Comparison of ENCODE assay signal across 34 cellular contexts in the genomic region with DNA sequence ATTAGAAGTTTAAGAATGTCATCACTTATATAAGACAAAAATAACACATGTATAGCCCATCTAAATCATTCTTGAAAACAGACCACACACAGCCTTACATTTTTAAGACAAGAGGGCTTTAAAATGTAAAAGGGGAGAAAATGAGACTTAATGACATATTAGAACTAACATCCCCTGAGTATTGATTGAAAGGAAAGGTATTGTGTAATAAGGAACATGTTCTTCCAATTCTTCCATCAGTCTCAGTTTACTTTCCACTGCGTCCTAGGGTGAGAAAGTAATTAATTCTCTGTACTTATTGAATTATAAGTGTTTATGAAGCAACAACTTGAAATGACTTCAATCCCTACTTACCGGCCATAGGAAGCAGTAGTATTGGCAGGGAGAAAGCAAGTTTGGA.
"Had no signal": no experiment of that assay in that cellular context is flagged by ENCODE, and none has a peak within 500 bp of the region (broad histone marks: within the 10 kb centered on the region; RNA-seq: fewer than 3 reads in every experiment).

No MANE protein-coding gene starts in this region.

- H3K4me1 ChIP-seq: adrenal gland had no signal

- H3K9me3 ChIP-seq: adrenal gland, ascending aorta had no signal

- H3K27ac ChIP-seq: adrenal gland, ascending aorta, cardiac muscle cell, VCaP had no signal

- FAIRE-seq: bronchial epithelial cell had no signal

- H3K27me3 ChIP-seq: adrenal gland, ascending aorta, cardiac muscle cell had no signal

- H3K4me3 ChIP-seq: adrenal gland, ascending aorta, cardiac muscle cell had no signal

- DNase-seq: activated CD4-positive, alpha-beta memory T cell treated with anti-CD3 and anti-CD28 coated beads for 36 hours; activated CD4-positive, alpha-beta T cell treated with anti-CD3 and anti-CD28 coated beads for 1 hour; activated CD4-positive, alpha-beta T cell treated with anti-CD3 and anti-CD28 coated beads for 36 hours; activated CD4-positive, alpha-beta T cell treated with anti-CD3 and anti-CD28 coated beads, Interleukin-2, amount 10 ng/mL, durations not matched to agents 24 days and 14 days; activated CD4-positive, alpha-beta T cell treated with anti-CD3 and anti-CD28 coated beads, Interleukin-2, amount 50 U/mL, for 1 hour; activated CD4-positive, alpha-beta T cell treated with anti-CD3 and anti-CD28 coated beads, Interleukin-2, amount 50 U/mL, for 4 hours; activated CD4-positive, CD25-positive, alpha-beta regulatory T cell; activated CD8-positive, alpha-beta memory T cell treated with anti-CD3 and anti-CD28 coated beads, Interleukin-2, amount 50 U/mL, for 4 hours; activated CD8-positive, alpha-beta T cell treated with anti-CD3 and anti-CD28 coated beads for 36 hours; activated effector memory CD4-positive, alpha-beta T cell treated with anti-CD3 and anti-CD28 coated beads, Interleukin-2, amount 50 U/mL, for 16 hours; activated gamma-delta T cell treated with Interleukin-2 at 50 U/mL for 16 hours; activated naive CD4-positive, alpha-beta T cell; activated naive CD4-positive, alpha-beta T cell treated with anti-CD3 and anti-CD28 coated beads for 36 hours; activated naive CD4-positive, alpha-beta T cell treated with anti-CD3 and anti-CD28 coated beads, Interleukin-2, amount 50 U/mL, for 16 hours; activated naive CD8-positive, alpha-beta T cell treated with anti-CD3 and anti-CD28 coated beads for 36 hours; activated T-cell treated with anti-CD3 and anti-CD28 coated beads for 4 hours; activated T-cell treated with anti-CD3 and anti-CD28 coated beads, Interleukin-2, amount 50 U/mL, for 1 hour; activated T-cell treated with anti-CD3 and anti-CD28 coated beads, Interleukin-2, amount 50 U/mL, for 4 hours; activated T-cell treated with anti-CD3 and anti-CD28 coated beads, Interleukin-2, amount 50 U/mL, for 72 hours; adrenal gland; amniotic stem cell; caudate nucleus; cerebellar nuclear complex; T-helper 1 cell; T-helper 2 cell; T-helper 9 cell had no signal

- H3K36me3 ChIP-seq: adrenal gland, ascending aorta, cardiac muscle cell had no signal

- ATAC-seq: activated CD4-positive, alpha-beta T cell treated with anti-CD3 and anti-CD28 coated beads for 36 hours; activated CD4-positive, CD25-positive, alpha-beta regulatory T cell treated with anti-CD3 and anti-CD28 coated beads, Interleukin-2, amount 50 U/mL, for 24 hours; activated CD8-positive, alpha-beta T cell treated with anti-CD3 and anti-CD28 coated beads for 36 hours; activated naive CD4-positive, alpha-beta T cell treated with anti-CD3 and anti-CD28 coated beads, Interleukin-2, amount 50 U/mL, for 72 hours; activated T-cell treated with anti-CD3 and anti-CD28 coated beads, Interleukin-2, amount 50 U/mL, for 4 hours; activated T-cell treated with anti-CD3 and anti-CD28 coated beads, Interleukin-2, amount 50 U/mL, for 72 hours; activated T-helper 17 cell treated with anti-CD3 and anti-CD28 coated beads, Interleukin-2, amount 50 U/mL, for 72 hours; WTC11 had no signal
